ENCODE assay signal across 8 cellular contexts in the genomic region with DNA sequence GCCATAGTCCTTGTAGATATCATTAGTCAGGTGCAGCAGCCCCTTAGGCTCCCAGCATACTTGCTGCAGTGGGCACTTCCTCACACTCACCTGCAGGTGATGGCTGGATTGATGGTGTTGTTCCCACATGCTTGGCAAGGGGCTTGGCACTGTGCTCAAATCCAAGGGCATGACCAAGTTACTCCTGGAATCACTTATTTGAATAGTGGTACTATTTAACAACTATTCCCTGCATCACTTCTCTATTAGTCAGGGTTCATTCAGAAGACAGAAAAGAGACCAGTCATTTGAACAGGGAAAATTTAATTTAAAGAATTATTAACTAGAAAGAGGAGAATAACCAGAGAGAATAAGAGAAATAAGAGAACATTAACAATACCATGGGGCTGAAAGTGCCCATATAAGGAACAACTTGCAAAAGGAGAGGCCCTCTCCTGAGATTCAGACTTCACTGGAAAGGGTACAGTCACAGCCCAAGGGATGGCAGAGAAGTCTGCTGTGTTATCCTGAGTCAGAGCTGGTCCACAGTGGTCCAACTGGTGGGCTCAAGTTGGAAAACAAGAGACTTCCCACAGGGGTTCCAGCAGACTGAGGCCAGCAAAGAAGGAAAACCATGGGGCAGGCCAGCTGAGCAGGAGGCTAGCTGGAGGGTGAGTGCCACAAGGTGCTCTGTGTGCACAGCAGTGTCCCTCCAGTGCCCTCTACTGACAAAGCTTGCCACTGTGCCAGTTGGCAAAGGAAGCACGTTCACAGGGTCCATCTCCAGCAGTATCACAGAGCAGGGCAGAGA. TPM values are rescaled to one million over a fixed set of nuclear protein-coding genes. Genes with fewer than 3 reads are reported as not detected.
DNase-seq lines count a peak whose midpoint lies in the region; ATAC-seq lines count a peak whose summit lies in the region.

No MANE protein-coding gene starts in this region.

- in situ Hi-C loops in KBM-7 (cut with MboI; ENCODE audit: low pct_unique_long_range_greater_than_20kb, low sequenced_read_pairs): no loop called here

- intact Hi-C loops in left colon (cut with DNase I, micrococcal nuclease): no loop called here

- ATAC-seq in GM21390 (IDR thresholded peaks at IDR 0.05; ENCODE audit: unreplicated experiment) (peak; percentile 73), left colon (peak; percentile 85)

- DNase-seq in ELR (ENCODE audit: low read depth): peak; percentile 70
- DNase-seq in KBM-7: peak; percentile 65
- DNase-seq in SK-N-DZ (ENCODE audit: low spot score): peak; percentile 16
- DNase-seq in cerebellar cortex (ENCODE audit: low spot score): peak; percentile 82
- DNase-seq in left colon: peak; percentile 41 to 47
- peak; percentile 36 for DNase-seq in stromal cell of bone marrow (ENCODE audit: low read depth)
- DNase-seq in GOT3 (lab: John Stamatoyannopoulos, UW): no peak

RNA-seq across cellular contexts. Expression of gene SPP1, which starts 9.8 kb away (rescaled TPM):
- not detected in 2 replicates for polyA plus RNA-seq in SK-N-DZ (2014; cell fraction: cytosol; rRNA removed)
- polyA plus RNA-seq in SK-N-DZ (2014; cell fraction: nucleus; rRNA removed): not detected in 2 replicates
- total RNA-seq in left colon: 1 to 10 TPM; 3.7 to 7.6 TPM

RNA-seq across cellular contexts. Expression of gene PKD2, which starts 22.1 kb away (rescaled TPM):
- polyA plus RNA-seq in SK-N-DZ (2014; cell fraction: cytosol; rRNA removed): 9.7 and 10.9 TPM in 2 replicates
- polyA plus RNA-seq in SK-N-DZ (2014; cell fraction: nucleus; rRNA removed): 39.9 and 41.0 TPM in 2 replicates
- total RNA-seq in left colon: 10 to 100 TPM in 1 of 2 donors, 1 to 10 TPM in 1; 5.4 to 11.4 TPM
